10 cellular contexts compared by ENCODE assay signal in the genomic region with DNA sequence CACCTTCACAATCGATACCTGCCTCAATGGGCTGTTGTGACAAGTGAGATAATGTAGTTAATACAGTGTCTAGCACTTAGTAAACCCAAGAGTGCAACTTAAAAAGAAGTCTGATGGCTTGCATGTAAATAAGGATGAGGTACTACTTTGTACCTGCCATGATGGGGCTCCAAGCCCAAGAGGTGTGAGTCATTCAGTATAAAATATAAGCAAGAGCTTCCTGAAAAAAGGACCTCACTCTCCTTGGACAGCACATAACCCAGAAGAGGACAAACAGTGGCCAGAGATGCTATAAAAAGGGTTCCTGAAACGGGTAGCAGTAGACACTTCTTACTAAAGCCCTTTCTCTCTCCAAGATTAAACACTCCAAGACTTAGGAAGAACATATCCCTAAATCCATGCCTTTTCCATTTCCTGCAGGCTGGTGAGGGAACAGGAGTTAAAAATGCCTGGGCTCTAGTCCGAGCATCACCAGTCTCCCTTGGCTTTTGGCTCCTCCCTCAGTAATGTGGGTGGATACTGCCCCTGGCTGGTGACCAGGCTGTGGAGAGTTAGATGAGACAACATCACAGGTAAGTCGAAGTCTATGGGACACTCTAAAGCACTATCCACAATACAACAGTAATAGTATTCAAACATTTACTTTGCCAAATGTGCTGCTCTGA. TPM values are rescaled to one million over a fixed set of nuclear protein-coding genes. Genes with fewer than 3 reads are reported as not detected.
DNase-seq lines count a peak whose midpoint lies in the region; ATAC-seq and TF ChIP-seq lines count a peak whose summit lies in the region.
"Had no signal": no experiment of that assay in that cellular context is flagged by ENCODE, and none has a peak within 500 bp of the region (broad histone marks: within the 10 kb centered on the region; RNA-seq: fewer than 3 reads in every experiment).

No MANE protein-coding gene starts in this region.

- intact Hi-C loops in activated naive CD4-positive, alpha-beta T cell treated with anti-CD3 and anti-CD28 coated beads for 36 hours (cut with micrococcal nuclease): no loop called here
- intact Hi-C loops in activated CD4-positive, alpha-beta memory T cell treated with anti-CD3 and anti-CD28 coated beads for 36 hours (cut with micrococcal nuclease): no loop called here
- intact Hi-C loops in stomach (cut with DNase I; ENCODE audit: low total_unique reads): no loop called here

- no peak overlapping the region for H3K4me3 ChIP-seq in stomach

- H3K27me3 Mint-ChIP-seq in activated naive CD4-positive, alpha-beta T cell treated with anti-CD3 and anti-CD28 coated beads for 36 hours (ENCODE audit: low read depth): no peaks in the 10 kb centered on the region
- H3K27me3 Mint-ChIP-seq in activated CD4-positive, alpha-beta memory T cell treated with anti-CD3 and anti-CD28 coated beads for 36 hours: no peaks in the 10 kb centered on the region
- H3K27me3 Mint-ChIP-seq in immature natural killer cell (ENCODE audit: low read depth in 3 of 3): peaks cover 8 to 31% (median 26%) of the 10 kb centered on the region in 3 donors

- H3K4me1 Mint-ChIP-seq in activated naive CD4-positive, alpha-beta T cell treated with anti-CD3 and anti-CD28 coated beads for 36 hours (ENCODE audit: low read depth): peaks cover 65% of the 10 kb centered on the region
- peaks cover 70% of the 10 kb centered on the region for H3K4me1 Mint-ChIP-seq in activated CD4-positive, alpha-beta memory T cell treated with anti-CD3 and anti-CD28 coated beads for 36 hours (ENCODE audit: low read depth)
- peaks cover 83 to 92% of the 10 kb centered on the region in 2 donors for H3K4me1 Mint-ChIP-seq in immature natural killer cell

- H3K4me1 ChIP-seq in stomach: peaks cover 51 to 90% (median 70%) of the 10 kb centered on the region in 4 donors

- peaks cover 23% of the 10 kb centered on the region for H3K36me3 Mint-ChIP-seq in activated naive CD4-positive, alpha-beta T cell treated with anti-CD3 and anti-CD28 coated beads for 36 hours (ENCODE audit: low read depth)
- peaks cover 21% of the 10 kb centered on the region for H3K36me3 Mint-ChIP-seq in activated CD4-positive, alpha-beta memory T cell treated with anti-CD3 and anti-CD28 coated beads for 36 hours
- H3K36me3 Mint-ChIP-seq in immature natural killer cell: peaks cover 0 to 6% (median 5%) of the 10 kb centered on the region in 3 donors

- no peaks in the 10 kb centered on the region for H3K9me3 Mint-ChIP-seq in activated naive CD4-positive, alpha-beta T cell treated with anti-CD3 and anti-CD28 coated beads for 36 hours
- no peaks in the 10 kb centered on the region for H3K9me3 Mint-ChIP-seq in activated CD4-positive, alpha-beta memory T cell treated with anti-CD3 and anti-CD28 coated beads for 36 hours
- no peaks in the 10 kb centered on the region for H3K9me3 Mint-ChIP-seq in immature natural killer cell

- no peak for TF ChIP-seq POLR2A in stomach (IDR thresholded peaks at IDR 0.05)

- peak overlapping the region; percentile 48 for H3K27ac Mint-ChIP-seq in activated naive CD4-positive, alpha-beta T cell treated with anti-CD3 and anti-CD28 coated beads for 36 hours
- H3K27ac Mint-ChIP-seq in activated CD4-positive, alpha-beta memory T cell treated with anti-CD3 and anti-CD28 coated beads for 36 hours: peak overlapping the region; percentile 83
- H3K27ac Mint-ChIP-seq in immature natural killer cell: peak overlapping the region; percentile 98 to 100 (median 100)

- CTCF ChIA-PET in activated naive CD4-positive, alpha-beta T cell treated with anti-CD3 and anti-CD28 coated beads for 36 hours (lab: Charles Lee): interaction anchor here (0.5 to 1.3 kb wide), 5 partner anchors 17 to 130 kb away, joined by 3 to 4 read pairs (median 3); no protein-coding TSS in a partner anchor
- CTCF ChIA-PET in activated CD4-positive, alpha-beta memory T cell treated with anti-CD3 and anti-CD28 coated beads for 36 hours (lab: Charles Lee): interaction anchor here (0.6 to 3.0 kb wide), 5 partner anchors 11 to 135 kb away, joined by 3 to 11 read pairs (median 4); no protein-coding TSS in a partner anchor

- POLR2A ChIA-PET in activated CD4-positive, alpha-beta memory T cell treated with anti-CD3 and anti-CD28 coated beads for 36 hours (lab: Charles Lee): interaction anchor here (0.7 kb wide), 1 partner anchor 12 kb away, joined by 5 read pairs; no protein-coding TSS in a partner anchor

- no peak for TF ChIP-seq CTCF in stomach (IDR thresholded peaks at IDR 0.05)

- no peak for ATAC-seq in HG02938 (IDR thresholded peaks at IDR 0.05; ENCODE audit: unreplicated experiment)
- no peak for ATAC-seq in HG02884 (IDR thresholded peaks at IDR 0.05; ENCODE audit: unreplicated experiment)

- no peak for DNase-seq in activated naive CD4-positive, alpha-beta T cell treated with anti-CD3 and anti-CD28 coated beads for 36 hours
- DNase-seq in activated naive CD4-positive, alpha-beta T cell (lab: John Stamatoyannopoulos, UW): no peak
- no peak for DNase-seq in activated CD4-positive, alpha-beta memory T cell treated with anti-CD3 and anti-CD28 coated beads for 36 hours
- DNase-seq in immature natural killer cell (no peak), stomach (no peak), NOMO-1 treated with DMSO at 0.1 percent for 48 hours (lab: John Stamatoyannopoulos, UW; ENCODE audit: unreplicated experiment) (no peak)
- DNase-seq: islet precursor cell, NCI-H2029 had no signal

- no peak for TF ChIP-seq EP300 in stomach (IDR thresholded peaks at IDR 0.05)

- H3K9me3 ChIP-seq in stomach: no peaks in the 10 kb centered on the region

- no peaks in the 10 kb centered on the region for H3K27me3 ChIP-seq in stomach

- WGBS in stomach, 5 donors: 49 to 57% (median 55%) methylated on average over 4 of the region's 4 CpGs

- no peak overlapping the region for H3K4me3 Mint-ChIP-seq in activated naive CD4-positive, alpha-beta T cell treated with anti-CD3 and anti-CD28 coated beads for 36 hours
- peak overlapping the region; percentile 21 for H3K4me3 Mint-ChIP-seq in activated CD4-positive, alpha-beta memory T cell treated with anti-CD3 and anti-CD28 coated beads for 36 hours
- H3K4me3 Mint-ChIP-seq in immature natural killer cell: peak overlapping the region; percentile 55 to 100 (median 93)

- H3K36me3 ChIP-seq in stomach: no peaks in the 10 kb centered on the region

- peak overlapping the region in 4 of 5 donors; percentile 34 to 100 (median 68) for H3K27ac ChIP-seq in stomach

RNA-seq across cellular contexts. Expression of a gene that starts 4.2 kb away (rescaled TPM):
- 100 to 1,000 TPM; 124 to 137 TPM for total RNA-seq in activated naive CD4-positive, alpha-beta T cell treated with anti-CD3 and anti-CD28 coated beads for 36 hours
- total RNA-seq in activated CD4-positive, alpha-beta memory T cell treated with anti-CD3 and anti-CD28 coated beads for 36 hours: 100 to 1,000 TPM; 167 to 172 TPM
- 100 to 1,000 TPM; 112 to 189 (median 185) TPM for polyA plus RNA-seq in immature natural killer cell
- 100 to 1,000 TPM in 1 of 5 donors, 10 to 100 TPM in 4; 52.6 to 111 (median 61.8) TPM for total RNA-seq in stomach
- polyA plus RNA-seq in stomach: 10 to 100 TPM; 64.7 to 90.3 (median 80.3) TPM

RNA-seq across cellular contexts. Expression of a gene that starts 44.8 kb away (rescaled TPM):
- 10 to 100 TPM; 10.4 to 11.2 TPM for total RNA-seq in activated naive CD4-positive, alpha-beta T cell treated with anti-CD3 and anti-CD28 coated beads for 36 hours
- 10 to 100 TPM; 15.0 to 16.9 TPM for total RNA-seq in activated CD4-positive, alpha-beta memory T cell treated with anti-CD3 and anti-CD28 coated beads for 36 hours
- polyA plus RNA-seq in immature natural killer cell: 10 to 100 TPM; 15.2 to 33.5 (median 19.7) TPM
- total RNA-seq in stomach: 10 to 100 TPM in 3 of 5 donors, 1 to 10 TPM in 2; 1.8 to 79.4 (median 19.4) TPM
- 10 to 100 TPM; 10.5 to 28.7 (median 15.5) TPM for polyA plus RNA-seq in stomach

Comparison
In these comparisons a context has a peak if more than half of its experiments do, and no peak if none do; other contexts are left out.
1. H3K27ac Mint-ChIP-seq: peak in every context shown above with its lines; median percentile 100 in immature natural killer cell; 83 in activated CD4-positive, alpha-beta memory T cell treated with anti-CD3 and anti-CD28 coated beads for 36 hours; 48 in activated naive CD4-positive, alpha-beta T cell treated with anti-CD3 and anti-CD28 coated beads for 36 hours.